8 cellular contexts compared by ENCODE assay signal in genomic region chr9:33264473-33265177, GRCh38. TPM values are rescaled to one million over a fixed set of nuclear protein-coding genes. Genes with fewer than 3 reads are reported as not detected.
DNase-seq lines count a peak whose midpoint lies in the region; ATAC-seq, FAIRE-seq and TF ChIP-seq lines count a peak whose summit lies in the region.

BAG1 (minus strand) TSS chr9:33264708.
CHMP5 (plus strand) TSS chr9:33265049; CDS start chr9:33265079, 30 bp downstream.

- WGBS in psoas muscle, 3 donors = 0 to 1% (median 0%) methylated on average over 43 to 67 of the region's 67 CpGs

- H3K4me1 ChIP-seq in right atrium auricular region = peaks cover 0 to 25% of the 10 kb centered on the region in 2 donors
- peaks cover 18% of the 10 kb centered on the region for H3K4me1 ChIP-seq in psoas muscle

- H3K9me3 ChIP-seq in right atrium auricular region = no peaks in the 10 kb centered on the region
- H3K9me3 ChIP-seq in psoas muscle = no peaks in the 10 kb centered on the region

- H3K36me3 ChIP-seq in right atrium auricular region (peaks cover 56% of the 10 kb centered on the region), psoas muscle (ENCODE audit: insufficient read depth in 1 of 2, low read depth in 1 of 2) (peaks cover 5 to 70% of the 10 kb centered on the region in 2 donors)

- intact Hi-C loops in T-helper 2 cell treated with Interferon-gamma antibody and Interleukin-4, amounts not matched to agents 100 ng/mL and 5 ng/mL, for 36 hours (cut with micrococcal nuclease) = loop anchor here (1.0 to 10.0 kb wide), 8 partner anchors 26 to 263 kb away; partner anchors contain the start of genes APTX, AQP3, B4GALT1 and DNAJA1
- intact Hi-C loops in psoas muscle (cut with DNase I) = no loop called here

- ATAC-seq in GM18499 (IDR thresholded peaks at IDR 0.05; ENCODE audit: insufficient read depth, unreplicated experiment) (peak; percentile 67), HG02943 (IDR thresholded peaks at IDR 0.05; ENCODE audit: low read depth, unreplicated experiment) (peak; percentile 81), psoas muscle (peak; percentile 95 to 98 (median 96))

- peak; percentile 82 for DNase-seq in NCI-H187 treated with DMSO at 0.1 percent for 48 hours (lab: John Stamatoyannopoulos, UW)
- DNase-seq in anterior cingulate cortex (lab: John Stamatoyannopoulos, UW) = peak; percentile 85 to 100 (median 99)
- DNase-seq in right atrium auricular region (ENCODE audit: low spot score) = peak; percentile 99
- DNase-seq in psoas muscle = peak; percentile 99 to 100
- DNase-seq in urothelium cell line (ENCODE audit: low spot score) = peak; percentile 99

- peak; percentile 89 for FAIRE-seq in urothelium cell line (lab: Jason Lieb, UNC)

- peak within 1 kb of the TSS; percentile 98 for H3K4me3 ChIP-seq in right atrium auricular region
- H3K4me3 ChIP-seq in psoas muscle = peak within 1 kb of the TSS; percentile 94

- H3K27me3 ChIP-seq in right atrium auricular region (no peaks in the 10 kb centered on the region), psoas muscle (ENCODE audit: insufficient read depth in 3 of 3, low read length in 2 of 3) (no peaks in the 10 kb centered on the region)

- TF ChIP-seq CTCF in right atrium auricular region (IDR thresholded peaks at IDR 0.05) = peak in 1 of 2 donors; percentile 46
- no peak for TF ChIP-seq CTCF in psoas muscle (IDR thresholded peaks at IDR 0.05)

- H3K27ac ChIP-seq in right atrium auricular region (peak within 1 kb of the TSS; percentile 96 to 97), psoas muscle (peak within 1 kb of the TSS; percentile 98)

RNA-seq across cellular contexts. Expression of gene BAG1, which starts in this region (rescaled TPM):
- 69.3 and 70.4 TPM in 2 replicates for total RNA-seq in T-helper 2 cell treated with Interferon-gamma antibody and Interleukin-4, amounts not matched to agents 100 ng/mL and 5 ng/mL, for 36 hours
- total RNA-seq in right atrium auricular region (100 to 1,000 TPM; 162 to 166 TPM), psoas muscle (100 to 1,000 TPM; 125 to 253 (median 151) TPM)
- polyA plus RNA-seq in psoas muscle = 100 to 1,000 TPM; 265 to 371 (median 315) TPM

RNA-seq across cellular contexts. Expression of gene CHMP5, which starts in this region (rescaled TPM):
- total RNA-seq in T-helper 2 cell treated with Interferon-gamma antibody and Interleukin-4, amounts not matched to agents 100 ng/mL and 5 ng/mL, for 36 hours = 48.4 and 51.5 TPM in 2 replicates
- 10 to 100 TPM; 44.0 to 51.1 TPM for total RNA-seq in right atrium auricular region
- total RNA-seq in psoas muscle = 10 to 100 TPM; 28.7 to 41.1 (median 37.6) TPM
- 10 to 100 TPM; 31.9 to 80.4 (median 38.3) TPM for polyA plus RNA-seq in psoas muscle

Comparison
In these comparisons a context has a peak if more than half of its experiments do, and no peak if none do; other contexts are left out.
1. Peak in every context shown above with its lines: DNase-seq, ATAC-seq, H3K4me3 ChIP-seq and H3K27ac ChIP-seq.